ENCODE assay signal across 8 cellular contexts in the genomic region with DNA sequence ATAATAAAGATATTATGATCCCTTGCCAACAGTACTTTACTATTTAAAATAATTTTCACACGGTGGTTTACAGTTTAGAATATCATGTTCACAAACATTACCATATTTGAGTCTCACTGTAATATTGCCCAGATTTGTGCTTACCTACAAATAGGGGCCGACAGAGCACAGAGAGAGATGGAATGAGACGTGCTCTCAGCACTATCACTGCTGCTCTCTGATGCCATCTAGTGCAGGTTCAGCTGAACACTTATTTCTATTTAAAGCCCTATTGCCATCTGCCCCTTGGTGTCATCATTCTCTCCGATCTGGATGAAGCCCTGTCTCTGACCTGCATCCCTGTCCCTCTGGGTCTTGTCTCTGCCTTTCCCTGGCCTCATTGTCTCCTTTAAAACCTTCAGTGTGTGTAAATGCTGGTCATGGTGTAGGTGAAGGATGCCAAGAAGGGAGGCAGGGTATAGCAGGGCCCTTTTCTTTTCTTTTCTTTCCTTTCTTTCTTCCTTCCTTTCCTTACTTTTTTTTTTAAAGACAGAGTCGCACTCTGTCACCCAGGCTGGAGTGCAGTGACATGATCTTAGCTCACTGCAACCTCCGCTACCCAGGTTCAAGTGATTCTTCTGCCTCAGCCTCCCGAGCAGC.
A peak's percentile ranks its signal among the peaks of the same experiment; 100 is the strongest.
DNase-seq lines count a peak whose midpoint lies in the region; ATAC-seq and TF ChIP-seq lines count a peak whose summit lies in the region.

No MANE protein-coding gene starts in this region.

- H3K27ac ChIP-seq in VCaP: peak overlapping the region; percentile 8; the same call in 1 of the 2 replicates

- no peak overlapping the region for H3K27ac Mint-ChIP-seq in central memory CD8-positive, alpha-beta T cell (ENCODE audit: low read depth)
- no peak overlapping the region for H3K27ac Mint-ChIP-seq in stimulated activated memory B cell treated with anti-CD40 and anti-IgM and Interleukin-4, amounts not matched to agents 10 μg/mL and 1 μg/mL and 100 μg/mL, for 72 hours

- H3K9me3 Mint-ChIP-seq in central memory CD8-positive, alpha-beta T cell: no peaks in the 10 kb centered on the region
- no peaks in the 10 kb centered on the region for H3K9me3 Mint-ChIP-seq in stimulated activated memory B cell treated with anti-CD40 and anti-IgM and Interleukin-4, amounts not matched to agents 10 μg/mL and 1 μg/mL and 100 μg/mL, for 72 hours

- DNase-seq in ELR (ENCODE audit: low read depth): peak; percentile 82
- peak; percentile 79 for DNase-seq in NCI-H2227 (lab: John Stamatoyannopoulos, UW; ENCODE audit: unreplicated experiment)
- peak in 1 of 2 donors; percentile 57 for DNase-seq in central memory CD8-positive, alpha-beta T cell (ENCODE audit: low spot score in 2 of 2)
- peak; percentile 76 for DNase-seq in kidney tubule cell (ENCODE audit: low spot score)

- H3K4me3 Mint-ChIP-seq in central memory CD8-positive, alpha-beta T cell: no peak overlapping the region
- H3K4me3 Mint-ChIP-seq in stimulated activated memory B cell treated with anti-CD40 and anti-IgM and Interleukin-4, amounts not matched to agents 10 μg/mL and 1 μg/mL and 100 μg/mL, for 72 hours: no peak overlapping the region

- ATAC-seq in HG02852 (IDR thresholded peaks at IDR 0.05; ENCODE audit: unreplicated experiment) (peak; percentile 50), HG03457 (IDR thresholded peaks at IDR 0.05; ENCODE audit: unreplicated experiment) (no peak)
- peak; percentile 96 for ATAC-seq in central memory CD8-positive, alpha-beta T cell (replicated peaks; ENCODE audit: extremely low read depth, poor library complexity, severe bottlenecking)
- peak; percentile 88 for ATAC-seq in stimulated activated memory B cell treated with anti-CD40 and anti-IgM and Interleukin-4, amounts not matched to agents 10 μg/mL and 1 μg/mL and 100 μg/mL, for 72 hours

- H3K27me3 Mint-ChIP-seq in central memory CD8-positive, alpha-beta T cell: peaks cover 22% of the 10 kb centered on the region
- H3K27me3 Mint-ChIP-seq in stimulated activated memory B cell treated with anti-CD40 and anti-IgM and Interleukin-4, amounts not matched to agents 10 μg/mL and 1 μg/mL and 100 μg/mL, for 72 hours: peaks cover 25% of the 10 kb centered on the region

- TF ChIP-seq CTCF in VCaP (conservative IDR thresholded peaks at IDR 0.05): peak; percentile 91

- H3K4me1 Mint-ChIP-seq in central memory CD8-positive, alpha-beta T cell: peaks cover 9% of the 10 kb centered on the region
- H3K4me1 Mint-ChIP-seq in stimulated activated memory B cell treated with anti-CD40 and anti-IgM and Interleukin-4, amounts not matched to agents 10 μg/mL and 1 μg/mL and 100 μg/mL, for 72 hours: peaks cover 27% of the 10 kb centered on the region

- no peaks in the 10 kb centered on the region for H3K36me3 Mint-ChIP-seq in central memory CD8-positive, alpha-beta T cell (ENCODE audit: insufficient read depth)
- no peaks in the 10 kb centered on the region for H3K36me3 Mint-ChIP-seq in stimulated activated memory B cell treated with anti-CD40 and anti-IgM and Interleukin-4, amounts not matched to agents 10 μg/mL and 1 μg/mL and 100 μg/mL, for 72 hours
